In the genomic region with DNA sequence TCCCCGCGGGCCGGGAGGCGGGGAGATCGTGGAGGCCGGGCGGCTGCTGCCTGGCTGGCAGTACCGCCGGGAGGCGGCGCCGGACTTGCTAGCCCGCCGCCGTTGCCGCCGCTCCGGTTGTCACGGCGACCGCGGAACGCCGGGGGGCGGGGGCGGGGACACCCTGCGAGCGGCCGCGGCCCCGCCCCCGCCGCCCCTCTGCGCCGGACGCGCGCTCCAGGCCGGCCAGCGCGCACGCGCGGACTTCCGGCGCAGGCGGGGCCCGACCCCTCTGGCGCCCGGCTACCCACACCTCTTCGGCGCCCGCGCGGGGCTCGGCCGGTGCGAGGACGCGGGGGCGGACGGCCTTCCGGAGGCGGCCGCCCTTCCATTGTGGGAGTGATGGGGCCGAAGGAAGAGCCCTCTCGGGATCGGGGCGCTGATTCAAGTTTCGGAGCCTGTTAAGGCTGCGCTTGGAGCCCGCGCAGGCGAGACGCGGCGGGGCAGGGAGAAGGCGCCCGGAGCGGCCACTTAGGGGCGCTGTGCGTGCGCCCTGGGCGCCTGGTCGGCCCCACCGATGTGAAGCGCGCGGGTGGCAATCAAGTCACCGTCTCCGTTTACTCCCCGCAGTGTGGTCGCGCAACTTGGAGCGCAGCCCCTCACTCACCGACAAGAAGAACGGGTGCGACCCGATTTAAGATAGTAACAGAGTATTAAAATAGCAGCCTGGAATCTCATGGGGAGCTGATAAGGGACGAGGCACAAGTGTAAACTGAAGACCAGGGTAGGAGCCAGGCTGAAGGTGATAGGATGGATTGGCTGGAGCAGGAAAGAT, we compare ENCODE assay signal across 8 cellular contexts. TPM values are rescaled to one million over a fixed set of nuclear protein-coding genes. Genes with fewer than 3 reads are reported as not detected.
DNase-seq lines count a peak whose midpoint lies in the region; ATAC-seq, FAIRE-seq and TF ChIP-seq lines count a peak whose summit lies in the region.

No MANE protein-coding gene starts in this region.

- peaks cover 10% of the 10 kb centered on the region; the same call in 1 of the 2 replicates for H4K20me1 ChIP-seq in Karpas-422 (ENCODE audit: insufficient read depth, low read depth, low read length)

- H3K36me3 Mint-ChIP-seq in natural killer cell treated with Interleukin-12 subunit alpha and Interleukin-12 subunit beta and Interleukin-15 and Interleukin-18, amount 100 ng/mL, for 72 hours = no peaks in the 10 kb centered on the region

- no peak for FAIRE-seq in RCC 7860 (lab: Jason Lieb, UNC)

- peaks cover 0 to 6% of the 10 kb centered on the region in 2 donors for H3K27me3 Mint-ChIP-seq in natural killer cell treated with Interleukin-12 subunit alpha and Interleukin-12 subunit beta and Interleukin-15 and Interleukin-18, amount 100 ng/mL, for 72 hours

- H3K36me3 ChIP-seq in Karpas-422 (ENCODE audit: insufficient read depth, low read length) = no peaks in the 10 kb centered on the region

- peak; percentile 88 for ATAC-seq in GM21825 (IDR thresholded peaks at IDR 0.05; ENCODE audit: unreplicated experiment)
- ATAC-seq in natural killer cell treated with Interleukin-12 subunit alpha and Interleukin-12 subunit beta and Interleukin-15 and Interleukin-18, amount 100 ng/mL, for 72 hours = peak; percentile 92 to 94

- no peaks in the 10 kb centered on the region for H3K9me3 ChIP-seq in Karpas-422 (ENCODE audit: low read length)

- H3K9ac ChIP-seq in Karpas-422 (ENCODE audit: low read length) = peak overlapping the region; percentile 81

- no peak overlapping the region for H3K27ac ChIP-seq in Karpas-422 (ENCODE audit: low read length)

- H2AFZ ChIP-seq in Karpas-422 (ENCODE audit: low read length) = peak overlapping the region; percentile 98

- peak overlapping the region; percentile 82 for H3K4me3 Mint-ChIP-seq in natural killer cell treated with Interleukin-12 subunit alpha and Interleukin-12 subunit beta and Interleukin-15 and Interleukin-18, amount 100 ng/mL, for 72 hours

- H3K4me3 ChIP-seq in Karpas-422 (ENCODE audit: low read length) (peak overlapping the region; percentile 70), fibroblast of mammary gland (ENCODE audit: control insufficient read depth, low read depth, low read length) (peak overlapping the region; percentile 50)

- peaks cover 29 to 38% of the 10 kb centered on the region in 2 donors for H3K4me1 Mint-ChIP-seq in natural killer cell treated with Interleukin-12 subunit alpha and Interleukin-12 subunit beta and Interleukin-15 and Interleukin-18, amount 100 ng/mL, for 72 hours (ENCODE audit: low read depth in 2 of 2)

- TF ChIP-seq CTCF in fibroblast of mammary gland (conservative IDR thresholded peaks at IDR 0.05; ENCODE audit: control insufficient read depth, insufficient read depth, low read depth, low read length) = peak; percentile 49

- peak overlapping the region; percentile 59 to 62 for H3K27ac Mint-ChIP-seq in natural killer cell treated with Interleukin-12 subunit alpha and Interleukin-12 subunit beta and Interleukin-15 and Interleukin-18, amount 100 ng/mL, for 72 hours

- H3K9me2 ChIP-seq in Karpas-422 (replicated peaks; ENCODE audit: insufficient read depth, low read length) = no peaks in the 10 kb centered on the region

- DNase-seq in Daoy (ENCODE audit: low read depth) = peak; percentile 99
- peak; percentile 95 for DNase-seq in Karpas-422
- peak; percentile 89 for DNase-seq in RCC 7860 (ENCODE audit: low spot score)
- DNase-seq in activated T-helper 1 cell treated with anti-CD3 and anti-CD28 coated beads, Interleukin-2, amount 50 U/mL, for 16 hours (ENCODE audit: low read depth in 1 of 2, low spot score in 1 of 2) = peak; percentile 73 to 87
- DNase-seq in fibroblast of mammary gland (ENCODE audit: low read depth) = peak; percentile 88
- peak; percentile 97 for DNase-seq in natural killer cell treated with Interleukin-12 subunit alpha and Interleukin-12 subunit beta and Interleukin-15 and Interleukin-18, amount 100 ng/mL, for 72 hours (ENCODE audit: low spot score)
- DNase-seq in stimulated activated naive CD4-positive, alpha-beta T cell treated with Interleukin-2 at 50 U/mL for 16 hours (lab: John Stamatoyannopoulos, UW) = peak; percentile 90

- no peaks in the 10 kb centered on the region for H3K9me3 Mint-ChIP-seq in natural killer cell treated with Interleukin-12 subunit alpha and Interleukin-12 subunit beta and Interleukin-15 and Interleukin-18, amount 100 ng/mL, for 72 hours

- peak overlapping the region; percentile 87 for H3K4me2 ChIP-seq in Karpas-422 (ENCODE audit: low read depth, low read length, poor library complexity, severe bottlenecking)

- H3K4me1 ChIP-seq in Karpas-422 (ENCODE audit: low read length) = peaks cover 18% of the 10 kb centered on the region

- H3K79me2 ChIP-seq in Karpas-422 (ENCODE audit: low read length) = no peaks in the 10 kb centered on the region

- H3K27me3 ChIP-seq in Karpas-422 (ENCODE audit: low read length) = no peaks in the 10 kb centered on the region

RNA-seq across cellular contexts. Expression of gene DPY19L1, which starts 0.4 kb away (rescaled TPM):
- 57.8 and 57.9 TPM in 2 replicates for total RNA-seq in Daoy (2014; rRNA removed; shearing (Covaris generic))
- total RNA-seq in Karpas-422 (2014; rRNA removed; shearing (Covaris generic); ENCODE audit: low replicate concordance) = 5.9 and 10.3 TPM in 2 replicates
- 10 to 100 TPM; 20.3 to 30.9 TPM for total RNA-seq in natural killer cell treated with Interleukin-12 subunit alpha and Interleukin-12 subunit beta and Interleukin-15 and Interleukin-18, amount 100 ng/mL, for 72 hours
